8 cellular contexts compared by ENCODE assay signal in genomic region chr19:52369463-52370340, GRCh38. TPM values are rescaled to one million over a fixed set of nuclear protein-coding genes. Genes with fewer than 3 reads are reported as not detected.
A peak's percentile ranks its signal among the peaks of the same experiment; 100 is the strongest.
DNase-seq lines count a peak whose midpoint lies in the region; ATAC-seq, FAIRE-seq and TF ChIP-seq lines count a peak whose summit lies in the region.

ZNF880 (plus strand) TSS chr19:52369923; CDS start chr19:52369966, 43 bp downstream.

- H4K91ac ChIP-seq in trophoblast cell (ENCODE audit: low read depth, low read length), result peak within 1 kb of the TSS; percentile 94

- intact Hi-C loops in cardiac septum (cut with DNase I), result loop anchor here (2.0 to 10.0 kb wide), 3 partner anchors 29 to 205 kb away; partner anchors contain the start of genes ZNF610 and ZNF701

- H3K4me2 ChIP-seq in trophoblast cell (ENCODE audit: low read length), result peak within 1 kb of the TSS; percentile 80

- peak within 1 kb of the TSS; percentile 96 for H3K14ac ChIP-seq in trophoblast cell (ENCODE audit: low read length)

- H2AK5ac ChIP-seq in trophoblast cell (ENCODE audit: low read length), result peak within 1 kb of the TSS; percentile 88

- peak within 1 kb of the TSS; percentile 89 for H2BK5ac ChIP-seq in trophoblast cell (ENCODE audit: low read depth, low read length, poor library complexity)

- 1 to 2% (median 1%) methylated on average over 53 of the region's 53 CpGs for WGBS in adipose tissue, 3 donors
- no CpG with 5 or more reads among the region's 53 CpGs for WGBS in trophoblast cell (ENCODE audit: extremely low coverage, insufficient coverage, insufficient read length)
- 4% methylated on average over 53 of the region's 53 CpGs for WGBS in thymus

- FAIRE-seq in GM12892 (lab: Jason Lieb, UNC), result no peak

- H3K4me3 ChIP-seq in trophoblast cell (ENCODE audit: low read depth, low read length) (peak within 1 kb of the TSS; percentile 79), thymus (ENCODE audit: low read length) (peak within 1 kb of the TSS; percentile 93)

- H2AFZ ChIP-seq in trophoblast cell (ENCODE audit: insufficient read depth, low read length, poor library complexity), result peak within 1 kb of the TSS; percentile 100

- no peaks in the 10 kb centered on the region for H3K27me3 ChIP-seq in trophoblast cell (ENCODE audit: insufficient read depth, low read length)
- H3K27me3 ChIP-seq in thymus (ENCODE audit: control insufficient read depth, insufficient read depth), result no peaks in the 10 kb centered on the region

- ATAC-seq in HG02884 (IDR thresholded peaks at IDR 0.05; ENCODE audit: unreplicated experiment), result no peak

- H3K79me2 ChIP-seq in trophoblast cell (ENCODE audit: control insufficient read depth, insufficient read depth, low read length, poor library complexity), result peaks cover 3% of the 10 kb centered on the region

- no peak within 1 kb of the TSS for H2BK12ac ChIP-seq in trophoblast cell (ENCODE audit: low read length)

- DNase-seq in GM12892 (ENCODE audit: insufficient read length), result peak; percentile 11
- peak; percentile 92 for DNase-seq in HK-2 (ENCODE audit: unreplicated experiment)
- DNase-seq in T follicular helper cell (ENCODE audit: low read depth), result peak; percentile 86
- peak; percentile 95 for DNase-seq in cardiac septum (ENCODE audit: low spot score)
- peak; percentile 94 to 98 for DNase-seq in trophoblast cell

- no peak within 1 kb of the TSS for H3K23ac ChIP-seq in trophoblast cell (ENCODE audit: low read length)

- peak within 1 kb of the TSS; percentile 10 for H3K18ac ChIP-seq in trophoblast cell (ENCODE audit: low read length)

- peak within 1 kb of the TSS; percentile 78 for H2BK120ac ChIP-seq in trophoblast cell (ENCODE audit: insufficient read depth, low read length, poor library complexity)

- peak within 1 kb of the TSS; percentile 90 for H3K4ac ChIP-seq in trophoblast cell (ENCODE audit: low read depth, low read length)

- no peak for TF ChIP-seq POLR2A in GM12892 (IDR thresholded peaks at IDR 0.05; ENCODE audit: low read depth, low read length)

- H3K27ac ChIP-seq in adipose tissue (ENCODE audit: low read depth, low read length), result peak within 1 kb of the TSS; percentile 88
- H3K27ac ChIP-seq in trophoblast cell (ENCODE audit: low read depth, low read length), result peak within 1 kb of the TSS; percentile 68
- peak within 1 kb of the TSS; percentile 98 for H3K27ac ChIP-seq in thymus (ENCODE audit: low read depth)

- H3K4me1 ChIP-seq in trophoblast cell (ENCODE audit: control insufficient read depth in 1 of 2, insufficient read depth in 2 of 2, low read length in 2 of 2) (peaks cover 0 to 2% of the 10 kb centered on the region in 2 experiments), thymus (ENCODE audit: control insufficient read depth, insufficient read depth, low read length) (no peaks in the 10 kb centered on the region)

- peaks cover 4% of the 10 kb centered on the region for H3K79me1 ChIP-seq in trophoblast cell (ENCODE audit: low read length)

- H3K36me3 ChIP-seq in trophoblast cell (ENCODE audit: control insufficient read depth in 1 of 2, insufficient read depth in 2 of 2, low read length in 2 of 2) (peaks cover 12 to 19% of the 10 kb centered on the region in 2 experiments), thymus (ENCODE audit: control insufficient read depth, insufficient read depth) (peaks cover 13% of the 10 kb centered on the region)

- peaks cover 12% of the 10 kb centered on the region for H3K9me3 ChIP-seq in trophoblast cell (ENCODE audit: insufficient read depth, low read depth, low read length)
- peaks cover 9% of the 10 kb centered on the region for H3K9me3 ChIP-seq in thymus (ENCODE audit: control insufficient read depth)

- H4K8ac ChIP-seq in trophoblast cell (ENCODE audit: low read depth, low read length), result peak within 1 kb of the TSS; percentile 97

- H3K9ac ChIP-seq in trophoblast cell (ENCODE audit: low read length), result peak within 1 kb of the TSS; percentile 87

- H4K12ac ChIP-seq in trophoblast cell (ENCODE audit: low read depth, low read length), result peak within 1 kb of the TSS; percentile 96

RNA-seq across cellular contexts. Expression of gene ZNF880, which starts in this region (rescaled TPM):
- polyA plus RNA-seq in GM12892 (2012; ENCODE audit: missing spikeins), result 1.2 TPM
- polyA plus RNA-seq in adipose tissue (10 to 100 TPM in 1 of 3 donors, 1 to 10 TPM in 2; 5.7 to 12.5 (median 8.5) TPM), thymus (24.3 TPM)
- total RNA-seq in cardiac septum, result 18.3 TPM
- polyA plus RNA-seq in trophoblast cell (2013), result 16.9 and 17.0 TPM in 2 replicates

Comparison
In these comparisons a context has a peak if more than half of its experiments do, and no peak if none do; other contexts are left out.
1. DNase-seq: peak in every context shown above with its lines; median percentile 96 in trophoblast cell; 95 in cardiac septum; 92 in HK-2; 86 in T follicular helper cell; 11 in GM12892.